ENCODE assay signal across 19 cellular contexts in genomic region chr19:35220315-35220921, GRCh38. TPM values are rescaled to one million over a fixed set of nuclear protein-coding genes. Genes with fewer than 3 reads are reported as not detected.
A peak's percentile ranks its signal among the peaks of the same experiment; 100 is the strongest.
DNase-seq lines count a peak whose midpoint lies in the region; ATAC-seq and TF ChIP-seq lines count a peak whose summit lies in the region.
"Had no signal": no experiment of that assay in that cellular context is flagged by ENCODE, and none has a peak within 500 bp of the region (broad histone marks: within the 10 kb centered on the region; RNA-seq: fewer than 3 reads in every experiment).

No MANE protein-coding gene starts in this region.

- peak overlapping the region; percentile 56 for H3K4me3 ChIP-seq in endodermal cell (ENCODE audit: low read length)
- no peak overlapping the region for H3K4me3 ChIP-seq in SJCRH30
- H3K4me3 ChIP-seq: sigmoid colon, thyroid gland had no signal

- H3K27ac Mint-ChIP-seq in endodermal cell: no peak overlapping the region
- peak overlapping the region; percentile 93 for H3K27ac Mint-ChIP-seq in progenitor cell of endocrine pancreas
- H3K27ac Mint-ChIP-seq in activated T-helper 2 cell treated with anti-CD3 and anti-CD28 coated beads, Interferon-gamma antibody, Interleukin-2, Interleukin-4, amounts not matched to agents 10 μg/mL and 5 μg/mL and 100 μg/mL, durations not matched to agents 14 hours and 24 hours and 36 hours: no peak overlapping the region
- H3K27ac Mint-ChIP-seq: activated B cell treated with CpG ODN at 0.5 μM for 24 hours had no signal

- H3K27ac ChIP-seq in endodermal cell (ENCODE audit: low read depth, low read length): no peak overlapping the region
- no peak overlapping the region for H3K27ac ChIP-seq in SJCRH30
- H3K27ac ChIP-seq: sigmoid colon, thyroid gland had no signal

- H3K36me3 Mint-ChIP-seq in activated T-cell treated with anti-CD3 and anti-CD28 coated beads, Interleukin-2, amount 50 U/mL, for 4 hours (ENCODE audit: insufficient read depth): no peaks in the 10 kb centered on the region
- H3K36me3 Mint-ChIP-seq in endodermal cell (ENCODE audit: low read depth) (no peaks in the 10 kb centered on the region), progenitor cell of endocrine pancreas (ENCODE audit: insufficient read depth) (no peaks in the 10 kb centered on the region)
- peaks cover 4% of the 10 kb centered on the region for H3K36me3 Mint-ChIP-seq in activated T-helper 2 cell treated with anti-CD3 and anti-CD28 coated beads, Interferon-gamma antibody, Interleukin-2, Interleukin-4, amounts not matched to agents 10 μg/mL and 5 μg/mL and 100 μg/mL, durations not matched to agents 14 hours and 24 hours and 36 hours (ENCODE audit: low read depth)

- H3K4me1 Mint-ChIP-seq in activated T-cell treated with anti-CD3 and anti-CD28 coated beads, Interleukin-2, amount 50 U/mL, for 4 hours (ENCODE audit: low read depth): peaks cover 45% of the 10 kb centered on the region
- no peaks in the 10 kb centered on the region for H3K4me1 Mint-ChIP-seq in endodermal cell
- peaks cover 5% of the 10 kb centered on the region for H3K4me1 Mint-ChIP-seq in progenitor cell of endocrine pancreas (ENCODE audit: low read depth)
- H3K4me1 Mint-ChIP-seq in activated T-helper 2 cell treated with anti-CD3 and anti-CD28 coated beads, Interferon-gamma antibody, Interleukin-2, Interleukin-4, amounts not matched to agents 10 μg/mL and 5 μg/mL and 100 μg/mL, durations not matched to agents 14 hours and 24 hours and 36 hours (ENCODE audit: low read depth): peaks cover 3% of the 10 kb centered on the region

- DNase-seq in activated T-cell treated with anti-CD3 and anti-CD28 coated beads, Interleukin-2, amount 50 U/mL, for 1 hour: peak; percentile 2
- DNase-seq in activated T-cell treated with anti-CD3 and anti-CD28 coated beads, Interleukin-2, amount 50 U/mL, for 4 hours: no peak
- DNase-seq in NAMALWA (ENCODE audit: low spot score) (peak; percentile 21), endodermal cell (peak; percentile 58), progenitor cell of endocrine pancreas (ENCODE audit: low spot score, unreplicated experiment) (no peak), SJCRH30 (no peak)
- no peak for DNase-seq in activated T-helper 2 cell treated with anti-CD3 and anti-CD28 coated beads, Interferon-gamma antibody, Interleukin-2, Interleukin-4, amounts not matched to agents 10 μg/mL and 5 μg/mL and 100 μg/mL, durations not matched to agents 14 hours and 24 hours and 36 hours (ENCODE audit: low spot score)
- DNase-seq: activated B cell treated with CpG ODN at 0.5 μM for 24 hours; activated T-cell treated with anti-CD3 and anti-CD28 coated beads for 4 hours; NCI-H1694 treated with DMSO at 0.1 percent for 48 hours; NCI-H526; sigmoid colon; stimulated activated CD4-positive, alpha-beta T cell treated with anti-CD3 and anti-CD28 coated beads, Interleukin-2, amount 100 ng/mL, for 48 hours; thyroid gland had no signal

- H3K4me1 ChIP-seq in endodermal cell (ENCODE audit: control insufficient read depth, insufficient read depth, low read length) (no peaks in the 10 kb centered on the region), SJCRH30 (no peaks in the 10 kb centered on the region)
- H3K4me1 ChIP-seq: sigmoid colon had no signal

- H3K4me3 Mint-ChIP-seq in activated T-cell treated with anti-CD3 and anti-CD28 coated beads, Interleukin-2, amount 50 U/mL, for 4 hours: no peak overlapping the region
- H3K4me3 Mint-ChIP-seq in endodermal cell (no peak overlapping the region), progenitor cell of endocrine pancreas (ENCODE audit: low read depth) (no peak overlapping the region)
- H3K4me3 Mint-ChIP-seq in activated T-helper 2 cell treated with anti-CD3 and anti-CD28 coated beads, Interferon-gamma antibody, Interleukin-2, Interleukin-4, amounts not matched to agents 10 μg/mL and 5 μg/mL and 100 μg/mL, durations not matched to agents 14 hours and 24 hours and 36 hours (ENCODE audit: low read depth): no peak overlapping the region
- H3K4me3 Mint-ChIP-seq: activated B cell treated with CpG ODN at 0.5 μM for 24 hours had no signal

- no peak overlapping the region for H3K9ac ChIP-seq in endodermal cell (ENCODE audit: extremely low read depth, low read length, poor library complexity, severe bottlenecking)

- H3K9me3 ChIP-seq in endodermal cell (ENCODE audit: control insufficient read depth, low read length): peaks cover 17% of the 10 kb centered on the region
- H3K9me3 ChIP-seq in SJCRH30 (replicated peaks): no peaks in the 10 kb centered on the region
- H3K9me3 ChIP-seq: thyroid gland had no signal

- intact Hi-C loops in activated T-helper 2 cell treated with anti-CD3 and anti-CD28 coated beads, Interferon-gamma antibody, Interleukin-2, Interleukin-4, amounts not matched to agents 10 μg/mL and 5 μg/mL and 100 μg/mL, durations not matched to agents 14 hours and 24 hours and 36 hours (cut with micrococcal nuclease): no loop called here

- ATAC-seq in activated T-cell treated with anti-CD3 and anti-CD28 coated beads, Interleukin-2, amount 50 U/mL, for 4 hours: no peak
- no peak for ATAC-seq in GM21381 (IDR thresholded peaks at IDR 0.05; ENCODE audit: unreplicated experiment)
- ATAC-seq: left lobe of liver, Panc1 had no signal

- 67 to 75% methylated on average over 2 to 3 of the region's 3 CpGs for WGBS in endodermal cell (ENCODE audit: insufficient coverage in 1 of 2, insufficient read length in 1 of 2), 2 experiments

- TF ChIP-seq CTCF in endodermal cell (conservative IDR thresholded peaks at IDR 0.05): no peak
- no peak for TF ChIP-seq CTCF in progenitor cell of endocrine pancreas (IDR thresholded peaks at IDR 0.05; ENCODE audit: unreplicated experiment)

- no peaks in the 10 kb centered on the region for H3K36me3 ChIP-seq in endodermal cell (ENCODE audit: control insufficient read depth, insufficient read depth, low read length)
- no peaks in the 10 kb centered on the region for H3K36me3 ChIP-seq in SJCRH30
- H3K36me3 ChIP-seq: sigmoid colon, thyroid gland had no signal

- H3K9me3 Mint-ChIP-seq in activated T-cell treated with anti-CD3 and anti-CD28 coated beads, Interleukin-2, amount 50 U/mL, for 4 hours: peaks cover 7% of the 10 kb centered on the region
- H3K9me3 Mint-ChIP-seq in endodermal cell (peaks cover 34% of the 10 kb centered on the region), progenitor cell of endocrine pancreas (ENCODE audit: low read depth) (peaks cover 9% of the 10 kb centered on the region)
- peaks cover 9% of the 10 kb centered on the region for H3K9me3 Mint-ChIP-seq in activated T-helper 2 cell treated with anti-CD3 and anti-CD28 coated beads, Interferon-gamma antibody, Interleukin-2, Interleukin-4, amounts not matched to agents 10 μg/mL and 5 μg/mL and 100 μg/mL, durations not matched to agents 14 hours and 24 hours and 36 hours
- H3K9me3 Mint-ChIP-seq: activated B cell treated with CpG ODN at 0.5 μM for 24 hours had no signal

- H3K27me3 ChIP-seq in endodermal cell (ENCODE audit: control insufficient read depth, insufficient read depth, low read length, poor library complexity, severe bottlenecking) (no peaks in the 10 kb centered on the region), SJCRH30 (no peaks in the 10 kb centered on the region)
- H3K27me3 ChIP-seq: thyroid gland had no signal

- H3K27me3 Mint-ChIP-seq in activated T-cell treated with anti-CD3 and anti-CD28 coated beads, Interleukin-2, amount 50 U/mL, for 4 hours (ENCODE audit: low read depth): no peaks in the 10 kb centered on the region
- peaks cover 10% of the 10 kb centered on the region for H3K27me3 Mint-ChIP-seq in endodermal cell (ENCODE audit: insufficient read depth)
- peaks cover under 1% of the 10 kb centered on the region for H3K27me3 Mint-ChIP-seq in progenitor cell of endocrine pancreas
- no peaks in the 10 kb centered on the region for H3K27me3 Mint-ChIP-seq in activated T-helper 2 cell treated with anti-CD3 and anti-CD28 coated beads, Interferon-gamma antibody, Interleukin-2, Interleukin-4, amounts not matched to agents 10 μg/mL and 5 μg/mL and 100 μg/mL, durations not matched to agents 14 hours and 24 hours and 36 hours (ENCODE audit: low read depth)
- H3K27me3 Mint-ChIP-seq: activated B cell treated with CpG ODN at 0.5 μM for 24 hours had no signal

RNA-seq across cellular contexts. Expression of gene FAM187B, which starts 8.1 kb away (rescaled TPM):
- not detected for total RNA-seq in activated T-cell treated with anti-CD3 and anti-CD28 coated beads, Interleukin-2, amount 50 U/mL, for 4 hours
- total RNA-seq in endodermal cell: not detected
- not detected for polyA plus RNA-seq in endodermal cell (2013, experiment 1 of 2)
- not detected for polyA plus RNA-seq in endodermal cell (2013, experiment 2 of 2)
- not detected in 2 replicates for total RNA-seq in progenitor cell of endocrine pancreas
- not detected in 2 replicates for total RNA-seq in activated T-helper 2 cell treated with anti-CD3 and anti-CD28 coated beads, Interferon-gamma antibody, Interleukin-2, Interleukin-4, amounts not matched to agents 10 μg/mL and 5 μg/mL and 100 μg/mL, durations not matched to agents 14 hours and 24 hours and 36 hours
- not detected in 2 replicates for total RNA-seq in SJCRH30 (2014; rRNA removed; shearing (Covaris generic))
- total RNA-seq: activated B cell treated with CpG ODN at 0.5 μM for 24 hours, left lobe of liver, sigmoid colon had no signal
- polyA plus RNA-seq: AG04450, neural cell, sigmoid colon had no signal

RNA-seq across cellular contexts. Expression of gene LSR, which starts 28.4 kb away (rescaled TPM):
- 10 to 100 TPM; 14.0 to 18.7 (median 17.1) TPM for total RNA-seq in activated T-cell treated with anti-CD3 and anti-CD28 coated beads, Interleukin-2, amount 50 U/mL, for 4 hours
- 100 to 1,000 TPM; 112 to 170 TPM for total RNA-seq in endodermal cell
- 51.6 TPM for polyA plus RNA-seq in endodermal cell (2013, experiment 1 of 2)
- polyA plus RNA-seq in endodermal cell (2013, experiment 2 of 2): 36.3 TPM
- 123 and 132 TPM in 2 replicates for total RNA-seq in progenitor cell of endocrine pancreas
- 0.30 and 1.0 TPM in 2 replicates for total RNA-seq in activated T-helper 2 cell treated with anti-CD3 and anti-CD28 coated beads, Interferon-gamma antibody, Interleukin-2, Interleukin-4, amounts not matched to agents 10 μg/mL and 5 μg/mL and 100 μg/mL, durations not matched to agents 14 hours and 24 hours and 36 hours
- 0.59 and 0.96 TPM in 2 replicates for total RNA-seq in SJCRH30 (2014; rRNA removed; shearing (Covaris generic))
- polyA plus RNA-seq: neural cell had no signal

RNA-seq across cellular contexts. Expression of gene USF2, which starts 48.3 kb away (rescaled TPM):
- 100 to 1,000 TPM; 130 to 145 (median 144) TPM for total RNA-seq in activated T-cell treated with anti-CD3 and anti-CD28 coated beads, Interleukin-2, amount 50 U/mL, for 4 hours
- total RNA-seq in endodermal cell: 100 to 1,000 TPM; 111 to 121 TPM
- polyA plus RNA-seq in endodermal cell (2013, experiment 1 of 2): 120 TPM
- 121 TPM for polyA plus RNA-seq in endodermal cell (2013, experiment 2 of 2)
- 126 and 132 TPM in 2 replicates for total RNA-seq in progenitor cell of endocrine pancreas
- total RNA-seq in activated T-helper 2 cell treated with anti-CD3 and anti-CD28 coated beads, Interferon-gamma antibody, Interleukin-2, Interleukin-4, amounts not matched to agents 10 μg/mL and 5 μg/mL and 100 μg/mL, durations not matched to agents 14 hours and 24 hours and 36 hours: 135 and 142 TPM in 2 replicates
- total RNA-seq in SJCRH30 (2014; rRNA removed; shearing (Covaris generic)): 104 and 105 TPM in 2 replicates

Comparison
In these comparisons a context has a peak if more than half of its experiments do, and no peak if none do; other contexts are left out.
1. DNase-seq: peak in activated T-cell treated with anti-CD3 and anti-CD28 coated beads, Interleukin-2, amount 50 U/mL, for 1 hour (single experiment), NAMALWA (single experiment) and endodermal cell (single experiment); none in activated T-cell treated with anti-CD3 and anti-CD28 coated beads, Interleukin-2, amount 50 U/mL, for 4 hours (single experiment), progenitor cell of endocrine pancreas (single experiment), activated T-helper 2 cell treated with anti-CD3 and anti-CD28 coated beads, Interferon-gamma antibody, Interleukin-2, Interleukin-4, amounts not matched to agents 10 μg/mL and 5 μg/mL and 100 μg/mL, durations not matched to agents 14 hours and 24 hours and 36 hours (single experiment) and SJCRH30 (0 of 2).